In the genomic region with DNA sequence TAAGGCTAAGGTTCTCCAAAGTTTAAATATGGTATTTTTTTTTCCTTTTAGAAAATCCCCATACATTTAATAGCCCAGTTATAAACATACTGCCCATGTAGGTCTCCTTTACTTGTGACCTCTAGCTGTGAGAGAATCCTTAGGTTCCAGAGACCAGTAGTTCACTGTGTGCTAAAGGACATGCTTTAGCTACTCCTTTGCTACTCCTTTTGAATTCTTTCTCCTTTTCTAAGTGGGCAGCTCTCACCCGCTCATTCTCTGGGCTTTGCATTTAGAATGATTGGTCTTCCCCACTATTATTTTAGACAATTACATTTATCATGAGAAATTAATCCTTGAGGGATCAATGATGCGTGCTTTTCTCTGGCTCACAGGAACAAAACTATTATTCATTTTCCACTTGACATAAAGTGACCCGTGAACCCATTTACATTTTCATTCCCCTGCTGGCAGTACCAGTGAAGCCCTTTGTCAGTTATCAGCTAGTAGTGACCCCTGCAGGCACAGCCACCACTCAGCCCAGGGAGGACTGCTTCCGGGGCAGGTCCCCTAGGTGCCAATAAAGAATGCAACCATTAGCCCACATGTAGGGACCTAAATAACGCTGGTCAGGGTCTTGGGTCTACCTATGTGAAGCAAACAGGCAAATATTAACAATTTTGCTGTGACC, we compare ENCODE assay signal across 15 cellular contexts.
DNase-seq lines count a peak whose midpoint lies in the region; ATAC-seq, FAIRE-seq and TF ChIP-seq lines count a peak whose summit lies in the region.
"Had no signal": no experiment of that assay in that cellular context is flagged by ENCODE, and none has a peak within 500 bp of the region (broad histone marks: within the 10 kb centered on the region; RNA-seq: fewer than 3 reads in every experiment).

No MANE protein-coding gene starts in this region.

- no peaks in the 10 kb centered on the region for H3K9me3 Mint-ChIP-seq in endodermal cell
- no peaks in the 10 kb centered on the region for H3K9me3 Mint-ChIP-seq in mesothelial cell of epicardium

- H3K9ac ChIP-seq in endodermal cell (ENCODE audit: extremely low read depth, low read length, poor library complexity, severe bottlenecking): no peak overlapping the region
- H3K9ac ChIP-seq in kidney (ENCODE audit: low read length in 2 of 2): no peak overlapping the region

- H3K4me1 ChIP-seq in endodermal cell (ENCODE audit: control insufficient read depth, insufficient read depth, low read length): no peaks in the 10 kb centered on the region
- peaks cover 0 to 20% of the 10 kb centered on the region in 2 donors for H3K4me1 ChIP-seq in thoracic aorta (ENCODE audit: control insufficient read depth in 1 of 2, low read depth in 2 of 2)
- H3K4me1 ChIP-seq in kidney (ENCODE audit: control insufficient read depth in 1 of 2, insufficient read depth in 1 of 2, low read depth in 1 of 2, low read length in 2 of 2): no peaks in the 10 kb centered on the region
- H3K4me1 ChIP-seq: lower lobe of right lung, spleen had no signal

- peak overlapping the region; percentile 34 for H3K27ac ChIP-seq in endodermal cell (ENCODE audit: low read depth, low read length)
- H3K27ac ChIP-seq in thoracic aorta: peak overlapping the region; percentile 11 to 58
- H3K27ac ChIP-seq in kidney (ENCODE audit: low read depth in 2 of 2, low read length in 2 of 2): no peak overlapping the region
- H3K27ac ChIP-seq: cardiac muscle cell, lower lobe of right lung, spleen had no signal

- H3K27me3 ChIP-seq in endodermal cell (ENCODE audit: control insufficient read depth, insufficient read depth, low read length, poor library complexity, severe bottlenecking) (no peaks in the 10 kb centered on the region), thoracic aorta (replicated peaks; ENCODE audit: insufficient read depth) (no peaks in the 10 kb centered on the region)
- H3K27me3 ChIP-seq: cardiac muscle cell, spleen had no signal

- no peak overlapping the region for H3K4me3 ChIP-seq in endodermal cell (ENCODE audit: low read length)
- peak overlapping the region; percentile 41 for H3K4me3 ChIP-seq in thoracic aorta
- H3K4me3 ChIP-seq in kidney (ENCODE audit: low read length in 2 of 2): no peak overlapping the region
- H3K4me3 ChIP-seq: cardiac muscle cell, lower lobe of right lung, spleen had no signal

- 65 to 77% methylated on average over 4 to 5 of the region's 5 CpGs for whole genome bisulfite sequencing in endodermal cell (ENCODE audit: insufficient coverage in 1 of 2, insufficient read length in 1 of 2), 2 experiments

- H3K36me3 Mint-ChIP-seq in endodermal cell (ENCODE audit: low read depth) (no peaks in the 10 kb centered on the region), mesothelial cell of epicardium (no peaks in the 10 kb centered on the region)
- H3K36me3 Mint-ChIP-seq: activated naive CD4-positive, alpha-beta T cell treated with anti-CD3 and anti-CD28 coated beads, Interleukin-2, amount 10 ng/mL, durations not matched to agents 7 days and 5 days had no signal

- intact Hi-C loops in kidney (cut with DNase I): no loop called here

- H3K4me3 Mint-ChIP-seq in endodermal cell (no peak overlapping the region), mesothelial cell of epicardium (no peak overlapping the region)
- H3K4me3 Mint-ChIP-seq: activated naive CD4-positive, alpha-beta T cell treated with anti-CD3 and anti-CD28 coated beads, Interleukin-2, amount 10 ng/mL, durations not matched to agents 7 days and 5 days had no signal

- peaks cover 4% of the 10 kb centered on the region for H3K4me1 Mint-ChIP-seq in endodermal cell
- peaks cover 5% of the 10 kb centered on the region for H3K4me1 Mint-ChIP-seq in mesothelial cell of epicardium
- H3K4me1 Mint-ChIP-seq: activated naive CD4-positive, alpha-beta T cell treated with anti-CD3 and anti-CD28 coated beads, Interleukin-2, amount 10 ng/mL, durations not matched to agents 7 days and 5 days had no signal

- H3K27ac Mint-ChIP-seq in endodermal cell (no peak overlapping the region), mesothelial cell of epicardium (no peak overlapping the region)
- H3K27ac Mint-ChIP-seq: activated naive CD4-positive, alpha-beta T cell treated with anti-CD3 and anti-CD28 coated beads, Interleukin-2, amount 10 ng/mL, durations not matched to agents 7 days and 5 days had no signal

- FAIRE-seq in kidney (lab: Jason Lieb, UNC): no peak
- FAIRE-seq: A204.1, endometrium had no signal

- H3K27me3 Mint-ChIP-seq in endodermal cell (ENCODE audit: insufficient read depth) (no peaks in the 10 kb centered on the region), mesothelial cell of epicardium (ENCODE audit: low read depth) (peaks cover under 1% of the 10 kb centered on the region)
- H3K27me3 Mint-ChIP-seq: activated naive CD4-positive, alpha-beta T cell treated with anti-CD3 and anti-CD28 coated beads, Interleukin-2, amount 10 ng/mL, durations not matched to agents 7 days and 5 days had no signal

- ATAC-seq in thoracic aorta (ENCODE audit: insufficient number of reproducible peaks, low FRiP score, low read depth): no peak
- ATAC-seq: lower lobe of right lung had no signal

- no peaks in the 10 kb centered on the region for H3K9me3 ChIP-seq in endodermal cell (ENCODE audit: control insufficient read depth, low read length)
- no peaks in the 10 kb centered on the region for H3K9me3 ChIP-seq in thoracic aorta
- no peaks in the 10 kb centered on the region for H3K9me3 ChIP-seq in kidney (ENCODE audit: control insufficient read depth in 1 of 2, low read length in 2 of 2)
- H3K9me3 ChIP-seq: lower lobe of right lung had no signal

- peak; percentile 8 for DNase-seq in NCI-H345 (lab: John Stamatoyannopoulos, UW)
- DNase-seq in NCI-H345 treated with DMSO at 0.1 percent for 48 hours (lab: John Stamatoyannopoulos, UW; ENCODE audit: unreplicated experiment): no peak
- peak; percentile 91 for DNase-seq in NCI-H748 (lab: John Stamatoyannopoulos, UW; ENCODE audit: unreplicated experiment)
- peak; percentile 80 for DNase-seq in endodermal cell
- DNase-seq in thoracic aorta (ENCODE audit: low spot score): no peak
- DNase-seq in kidney: no peak
- DNase-seq in mesothelial cell of epicardium (ENCODE audit: low spot score in 2 of 2, unreplicated experiment in 2 of 2): no peak
- DNase-seq in dedifferentiated amniotic fluid mesenchymal stem cell (ENCODE audit: extremely low spot score): no peak
- DNase-seq: activated naive CD4-positive, alpha-beta T cell treated with anti-CD3 and anti-CD28 coated beads, Interleukin-2, amount 10 ng/mL, durations not matched to agents 7 days and 5 days; lower lobe of right lung; SHP77; spleen had no signal

- TF ChIP-seq CTCF in endodermal cell (conservative IDR thresholded peaks at IDR 0.05) (peak; percentile 76), thoracic aorta (IDR thresholded peaks at IDR 0.05) (no peak), kidney (IDR thresholded peaks at IDR 0.05; ENCODE audit: borderline replicate concordance, extremely low read depth, insufficient read depth) (no peak), mesothelial cell of epicardium (IDR thresholded peaks at IDR 0.05; ENCODE audit: unreplicated experiment) (no peak)

- no peaks in the 10 kb centered on the region for H3K36me3 ChIP-seq in endodermal cell (ENCODE audit: control insufficient read depth, insufficient read depth, low read length)
- no peaks in the 10 kb centered on the region for H3K36me3 ChIP-seq in thoracic aorta
- no peaks in the 10 kb centered on the region for H3K36me3 ChIP-seq in kidney (ENCODE audit: control insufficient read depth in 1 of 2, insufficient read depth in 2 of 2, low read length in 2 of 2)
- H3K36me3 ChIP-seq: cardiac muscle cell, lower lobe of right lung, spleen had no signal

Comparison
In these comparisons a context has a peak if more than half of its experiments do, and no peak if none do; other contexts are left out.
1. DNase-seq: peak in NCI-H345 (single experiment), NCI-H748 (single experiment) and endodermal cell (single experiment); none in NCI-H345 treated with DMSO at 0.1 percent for 48 hours (single experiment), thoracic aorta (single experiment), kidney (single experiment), mesothelial cell of epicardium (0 of 2) and dedifferentiated amniotic fluid mesenchymal stem cell (single experiment).
2. H3K27ac ChIP-seq: peak in endodermal cell (single experiment) and thoracic aorta (2 of 2); none in kidney (0 of 2).